In genomic region chr1:230087034-230087721, GRCh38 we compare ENCODE assay signal across 16 cellular contexts. TPM values are rescaled to one million over a fixed set of nuclear protein-coding genes. Genes with fewer than 3 reads are reported as not detected.
A peak's percentile ranks its signal among the peaks of the same experiment; 100 is the strongest.
DNase-seq lines count a peak whose midpoint lies in the region; ATAC-seq lines count a peak whose summit lies in the region.
"Had no signal": no experiment of that assay in that cellular context is flagged by ENCODE, and none has a peak within 500 bp of the region (broad histone marks: within the 10 kb centered on the region; RNA-seq: fewer than 3 reads in every experiment).

No MANE protein-coding gene starts in this region.

- H3K9me3 Mint-ChIP-seq in activated T-cell treated with anti-CD3 and anti-CD28 coated beads, Interleukin-2, amount 50 U/mL, for 24 hours, result peaks cover 6% of the 10 kb centered on the region

- DNase-seq in activated T-cell treated with anti-CD3 and anti-CD28 coated beads, Interleukin-2, amount 50 U/mL, for 24 hours, result no peak
- DNase-seq in activated T-cell treated with anti-CD3 and anti-CD28 coated beads for 4 hours, result no peak
- DNase-seq in NCI-H524 (lab: John Stamatoyannopoulos, UW), result peak; percentile 95 to 98
- DNase-seq in cortex of kidney (lab: John Stamatoyannopoulos, UW), result no peak
- DNase-seq: activated CD4-positive, alpha-beta T cell treated with anti-CD3 and anti-CD28 coated beads, Interleukin-2, amount 10 ng/mL, durations not matched to agents 7 days and 5 days; activated naive CD4-positive, alpha-beta T cell treated with Interleukin-2 at 50 U/mL for 16 hours; effector CD4-positive, alpha-beta T cell; hippocampal formation; NCI-H187 treated with DMSO at 0.1 percent for 48 hours; SIG-M5; small intestine had no signal

- H3K27me3 ChIP-seq in thymus (ENCODE audit: control insufficient read depth, insufficient read depth), result no peaks in the 10 kb centered on the region

- peaks cover 78% of the 10 kb centered on the region for H3K4me1 Mint-ChIP-seq in activated T-cell treated with anti-CD3 and anti-CD28 coated beads, Interleukin-2, amount 50 U/mL, for 24 hours (ENCODE audit: low read depth)

- WGBS in thymus, result 12% methylated on average over 11 of the region's 11 CpGs

- no peak overlapping the region for H3K4me3 ChIP-seq in thymus (ENCODE audit: low read length)

- peak overlapping the region; percentile 65 for H3K27ac Mint-ChIP-seq in activated T-cell treated with anti-CD3 and anti-CD28 coated beads, Interleukin-2, amount 50 U/mL, for 24 hours
- H3K27ac Mint-ChIP-seq: B cell had no signal

- H3K9me3 ChIP-seq in thymus (ENCODE audit: control insufficient read depth), result no peaks in the 10 kb centered on the region

- peaks cover 62% of the 10 kb centered on the region for H3K4me1 ChIP-seq in thymus (ENCODE audit: control insufficient read depth, insufficient read depth, low read length)

- peaks cover 12% of the 10 kb centered on the region for H3K36me3 ChIP-seq in thymus (ENCODE audit: control insufficient read depth, insufficient read depth)

- no peaks in the 10 kb centered on the region for H3K27me3 Mint-ChIP-seq in activated T-cell treated with anti-CD3 and anti-CD28 coated beads, Interleukin-2, amount 50 U/mL, for 24 hours
- H3K27me3 Mint-ChIP-seq: activated CD4-positive, alpha-beta T cell treated with anti-CD3 and anti-CD28 coated beads, Interleukin-2, amount 10 ng/mL, durations not matched to agents 7 days and 5 days; B cell had no signal

- peaks cover 57% of the 10 kb centered on the region for H3K36me3 Mint-ChIP-seq in activated T-cell treated with anti-CD3 and anti-CD28 coated beads, Interleukin-2, amount 50 U/mL, for 24 hours (ENCODE audit: low read depth)

- no peak overlapping the region for H3K4me3 Mint-ChIP-seq in activated T-cell treated with anti-CD3 and anti-CD28 coated beads, Interleukin-2, amount 50 U/mL, for 24 hours
- H3K4me3 Mint-ChIP-seq: activated CD4-positive, alpha-beta T cell treated with anti-CD3 and anti-CD28 coated beads, Interleukin-2, amount 10 ng/mL, durations not matched to agents 7 days and 5 days; B cell had no signal

- ATAC-seq in esophagus mucosa, result peak; percentile 59
- no peak for ATAC-seq in HG03025 (IDR thresholded peaks at IDR 0.05; ENCODE audit: low FRiP score, unreplicated experiment)
- ATAC-seq in HG03520 (IDR thresholded peaks at IDR 0.05; ENCODE audit: unreplicated experiment), result no peak

- peak overlapping the region; percentile 69 for H3K27ac ChIP-seq in thymus (ENCODE audit: low read depth)

RNA-seq across cellular contexts. Expression of gene GALNT2, which starts 20.1 kb away (rescaled TPM):
- total RNA-seq in esophagus mucosa, result 37.6 TPM
- 33.9 TPM for polyA plus RNA-seq in thymus

Comparison
In these comparisons a context has a peak if more than half of its experiments do, and no peak if none do; other contexts are left out.
1. DNase-seq: peak in NCI-H524 (2 of 2); none in activated T-cell treated with anti-CD3 and anti-CD28 coated beads, Interleukin-2, amount 50 U/mL, for 24 hours (single experiment), activated T-cell treated with anti-CD3 and anti-CD28 coated beads for 4 hours (single experiment) and cortex of kidney (single experiment).